In the genomic region with DNA sequence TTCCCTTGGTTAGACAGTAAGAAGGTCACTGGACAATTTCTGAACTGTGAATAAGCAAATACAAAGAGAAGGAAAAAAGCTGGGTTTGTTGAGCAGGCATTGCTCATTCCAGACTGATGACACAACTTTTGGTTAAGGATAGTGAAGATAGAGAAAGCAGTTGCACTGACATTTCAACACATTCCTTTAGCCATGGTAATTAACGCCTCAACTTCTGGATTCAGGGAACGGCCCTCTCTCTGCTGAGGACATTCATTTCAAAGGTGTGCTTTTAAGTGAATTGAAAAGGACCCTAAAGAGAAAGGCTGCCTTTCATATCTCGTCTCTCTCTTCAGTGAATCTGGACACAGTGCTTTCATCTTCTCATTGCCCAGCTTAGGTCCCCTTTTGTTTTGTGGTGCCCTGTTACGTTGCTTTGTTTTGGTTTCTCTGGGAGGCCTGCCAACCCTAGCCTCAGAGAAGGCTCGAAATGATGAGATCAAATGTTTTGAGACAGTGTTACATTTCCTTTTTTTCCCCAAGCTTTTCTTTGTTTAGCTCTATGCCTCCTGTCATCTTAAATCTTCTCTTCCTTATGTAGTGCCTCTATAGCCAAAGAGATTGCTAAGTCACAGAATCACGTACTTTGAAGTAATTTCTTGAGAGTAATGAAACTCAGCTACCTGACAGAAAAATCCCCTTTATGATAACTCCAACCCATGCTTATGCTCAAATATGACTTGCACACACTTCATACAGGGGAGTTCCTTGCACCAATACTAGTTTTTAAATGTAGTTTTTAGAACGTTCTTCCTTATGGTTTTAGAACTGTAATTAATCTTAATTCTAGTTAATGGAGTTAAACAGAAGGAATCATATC, we compare ENCODE assay signal across 8 cellular contexts.
A peak's percentile ranks its signal among the peaks of the same experiment; 100 is the strongest.
DNase-seq lines count a peak whose midpoint lies in the region; ATAC-seq and TF ChIP-seq lines count a peak whose summit lies in the region.

No MANE protein-coding gene starts in this region.

- ATAC-seq in GM21360 (IDR thresholded peaks at IDR 0.05; ENCODE audit: unreplicated experiment), result peak; percentile 59
- ATAC-seq in gastrocnemius medialis, result no peak
- no peak for ATAC-seq in GM18861 (IDR thresholded peaks at IDR 0.05; ENCODE audit: unreplicated experiment)

- H3K27me3 ChIP-seq in AG04450 (ENCODE audit: control insufficient read depth, insufficient read depth, low read length) (no peaks in the 10 kb centered on the region), gastrocnemius medialis (no peaks in the 10 kb centered on the region)

- H3K9me3 ChIP-seq in AG04450 (ENCODE audit: control insufficient read depth, insufficient read depth, low read length) (no peaks in the 10 kb centered on the region), gastrocnemius medialis (no peaks in the 10 kb centered on the region)

- DNase-seq in AG04450 (ENCODE audit: low read depth, low spot score), result peak; percentile 55
- DNase-seq in RPMI8226, result peak; percentile 73
- DNase-seq in epithelial cell of proximal tubule (ENCODE audit: low read depth), result peak; percentile 96
- DNase-seq in putamen (ENCODE audit: low spot score), result peak; percentile 19
- DNase-seq in gastrocnemius medialis, result no peak
- no peak for DNase-seq in SK-N-DZ (ENCODE audit: low spot score)

- H3K27ac ChIP-seq in AG04450 (ENCODE audit: low read depth, low read length), result peak overlapping the region; percentile 95
- H3K27ac ChIP-seq in gastrocnemius medialis, result no peak overlapping the region

- intact Hi-C loops in gastrocnemius medialis (cut with DNase I; ENCODE audit: low total_unique reads), result no loop called here

- CTCF ChIA-PET in AG04450 (lab: Charles Lee), result interaction anchor here (1.1 to 2.5 kb wide), 4 partner anchors 17 to 212 kb away, joined by 3 to 6 read pairs (median 4); no protein-coding TSS in a partner anchor

- in situ Hi-C loops in gastrocnemius medialis (cut with MboI; ENCODE audit: low sequenced_read_pairs in 4 of 4), result no loop called here

- POLR2A ChIA-PET in AG04450 (lab: Yijun Ruan, JAX), result interaction anchor here (1.8 kb wide), 1 partner anchor 17 kb away, joined by 8 read pairs; no protein-coding TSS in a partner anchor

- peak overlapping the region; percentile 40 for H3K4me3 ChIP-seq in AG04450 (ENCODE audit: low read depth, low read length)
- peak overlapping the region; percentile 46 for H3K4me3 ChIP-seq in epithelial cell of proximal tubule (ENCODE audit: low read depth, low read length)
- H3K4me3 ChIP-seq in gastrocnemius medialis, result no peak overlapping the region

- H3K4me1 ChIP-seq in gastrocnemius medialis, result no peaks in the 10 kb centered on the region

- TF ChIP-seq CTCF in AG04450 (IDR thresholded peaks at IDR 0.05; ENCODE audit: low read depth, low read length), result no peak
- no peak for TF ChIP-seq CTCF in epithelial cell of proximal tubule (conservative IDR thresholded peaks at IDR 0.05; ENCODE audit: low read depth, low read length)
- no peak for TF ChIP-seq CTCF in gastrocnemius medialis (IDR thresholded peaks at IDR 0.05 in 4 of 5, conservative IDR thresholded peaks at IDR 0.05 in 1 of 5)

- no peak for TF ChIP-seq POLR2A in gastrocnemius medialis (IDR thresholded peaks at IDR 0.05)

- no peaks in the 10 kb centered on the region for H3K36me3 ChIP-seq in gastrocnemius medialis

Comparison
In these comparisons a context has a peak if more than half of its experiments do, and no peak if none do; other contexts are left out.
1. DNase-seq: peak in AG04450 (single experiment), RPMI8226 (single experiment), epithelial cell of proximal tubule (single experiment) and putamen (single experiment); none in gastrocnemius medialis (0 of 2) and SK-N-DZ (single experiment).
2. H3K4me3 ChIP-seq: peak in AG04450 (single experiment) and epithelial cell of proximal tubule (single experiment); none in gastrocnemius medialis (0 of 4).